9 cellular contexts compared by ENCODE assay signal in the genomic region with DNA sequence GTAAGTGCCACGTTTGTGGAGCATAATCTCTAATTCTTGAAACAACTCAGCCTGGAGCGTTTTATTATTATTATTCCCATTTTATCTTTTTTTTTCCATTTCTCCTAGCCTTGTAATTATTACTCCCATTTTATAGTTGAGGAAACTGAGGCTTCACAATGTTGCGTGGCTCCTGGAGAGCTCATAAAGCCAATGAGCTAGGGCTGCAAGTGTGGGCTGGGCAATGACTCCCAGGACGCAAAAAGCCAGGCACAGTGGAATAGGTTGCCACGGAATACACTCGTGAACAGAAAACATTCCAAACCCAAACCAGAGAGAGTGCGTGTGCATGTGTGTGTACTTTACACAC. TPM values are rescaled to one million over a fixed set of nuclear protein-coding genes. Genes with fewer than 3 reads are reported as not detected.
DNase-seq lines count a peak whose midpoint lies in the region; ATAC-seq and TF ChIP-seq lines count a peak whose summit lies in the region.
"Had no signal": no experiment of that assay in that cellular context is flagged by ENCODE, and none has a peak within 500 bp of the region (broad histone marks: within the 10 kb centered on the region; RNA-seq: fewer than 3 reads in every experiment).

No MANE protein-coding gene starts in this region.

- H3K4me2 ChIP-seq in parathyroid adenoma (ENCODE audit: low read length): no peak overlapping the region

- TF ChIP-seq EP300 in esophagus muscularis mucosa (IDR thresholded peaks at IDR 0.05): no peak

- peaks cover 23% of the 10 kb centered on the region for H3K4me1 Mint-ChIP-seq in CD8-positive, alpha-beta T cell (ENCODE audit: low read depth)

- peak overlapping the region; percentile 79 for H2AFZ ChIP-seq in parathyroid adenoma

- H3K27ac Mint-ChIP-seq in CD8-positive, alpha-beta T cell: peak overlapping the region; percentile 73

- H3K79me2 ChIP-seq in parathyroid adenoma: peaks cover 2% of the 10 kb centered on the region

- intact Hi-C loops in CD8-positive, alpha-beta T cell (cut with DNase I, micrococcal nuclease): loop anchor here in 1 of 2 experiments (1.0 kb wide), 1 partner anchor 14 kb away; no protein-coding TSS in a partner anchor
- intact Hi-C loops in esophagus muscularis mucosa (cut with DNase I): no loop called here
- intact Hi-C loops in lower leg skin (cut with DNase I; ENCODE audit: low total_unique reads): no loop called here

- no peak for DNase-seq in CD8-positive, alpha-beta T cell
- DNase-seq in NT2/D1 (ENCODE audit: low read depth, low spot score) (no peak), esophagus muscularis mucosa (ENCODE audit: extremely low spot score) (no peak), lower leg skin (ENCODE audit: low spot score in 2 of 2) (no peak), SHP77 treated with DMSO at 0.1 percent for 48 hours (lab: John Stamatoyannopoulos, UW) (no peak), AML-193 (lab: John Stamatoyannopoulos, UW) (no peak)

- H3K4me3 Mint-ChIP-seq in CD8-positive, alpha-beta T cell: peak overlapping the region; percentile 69

- no peaks in the 10 kb centered on the region for H3K27me3 ChIP-seq in CD8-positive, alpha-beta T cell (ENCODE audit: insufficient read depth, low read length)
- H3K27me3 ChIP-seq in NT2/D1 (ENCODE audit: insufficient read depth, insufficient read length) (no peaks in the 10 kb centered on the region), esophagus muscularis mucosa (no peaks in the 10 kb centered on the region), parathyroid adenoma (ENCODE audit: control insufficient read depth, insufficient read depth, low read length) (no peaks in the 10 kb centered on the region)
- H3K27me3 ChIP-seq: colonic mucosa had no signal

- H3K9me3 ChIP-seq in CD8-positive, alpha-beta T cell (ENCODE audit: low read length): no peaks in the 10 kb centered on the region
- no peaks in the 10 kb centered on the region for H3K9me3 ChIP-seq in NT2/D1 (ENCODE audit: insufficient read depth, low read length)
- H3K9me3 ChIP-seq in esophagus muscularis mucosa: no peaks in the 10 kb centered on the region
- H3K9me3 ChIP-seq in parathyroid adenoma (ENCODE audit: control insufficient read depth, low read length): no peaks in the 10 kb centered on the region
- H3K9me3 ChIP-seq: colonic mucosa, HAP-1 had no signal

- CTCF ChIA-PET in CD8-positive, alpha-beta T cell (lab: Charles Lee): interaction anchor here (1.4 to 8.2 kb wide), 3 partner anchors 9 to 46 kb away, joined by 4 to 72 read pairs (median 31); partner anchors contain the start of gene KLF11

- H3K27me3 Mint-ChIP-seq in CD8-positive, alpha-beta T cell (ENCODE audit: low read depth): no peaks in the 10 kb centered on the region

- H3K4me1 ChIP-seq in CD8-positive, alpha-beta T cell (ENCODE audit: insufficient read depth, low read length): peaks cover 30% of the 10 kb centered on the region
- H3K4me1 ChIP-seq in NT2/D1 (ENCODE audit: insufficient read depth, insufficient read length) (peaks cover 15% of the 10 kb centered on the region), esophagus muscularis mucosa (peaks cover 26 to 33% (median 30%) of the 10 kb centered on the region in 4 donors), parathyroid adenoma (peaks cover 10% of the 10 kb centered on the region)
- H3K4me1 ChIP-seq: colonic mucosa had no signal

- POLR2A ChIA-PET in CD8-positive, alpha-beta T cell (lab: Charles Lee): interaction anchor here (0.7 to 1.6 kb wide), 6 partner anchors 7 to 475 kb away, joined by 3 to 5 read pairs (median 4); partner anchors contain the start of gene KLF11

- WGBS in esophagus muscularis mucosa: 74% methylated on average over 7 of the region's 7 CpGs
- WGBS in lower leg skin, 2 donors: 44 to 50% methylated on average over 7 of the region's 7 CpGs

- peak overlapping the region; percentile 70 for H3K9ac ChIP-seq in NT2/D1 (ENCODE audit: insufficient read length, low read depth)
- H3K9ac ChIP-seq in parathyroid adenoma: no peak overlapping the region

- no peaks in the 10 kb centered on the region for H3K36me3 Mint-ChIP-seq in CD8-positive, alpha-beta T cell

- no peak for ATAC-seq in CD8-positive, alpha-beta T cell

- H3K36me3 ChIP-seq in CD8-positive, alpha-beta T cell (ENCODE audit: insufficient read depth, low read length): no peaks in the 10 kb centered on the region
- H3K36me3 ChIP-seq in NT2/D1 (ENCODE audit: insufficient read depth, insufficient read length, low read length): no peaks in the 10 kb centered on the region
- H3K36me3 ChIP-seq in esophagus muscularis mucosa: no peaks in the 10 kb centered on the region
- H3K36me3 ChIP-seq in parathyroid adenoma (ENCODE audit: control insufficient read depth, insufficient read depth, low read length): no peaks in the 10 kb centered on the region
- H3K36me3 ChIP-seq: colonic mucosa, HAP-1 had no signal

- TF ChIP-seq CTCF in CD8-positive, alpha-beta T cell (IDR thresholded peaks at IDR 0.05): no peak
- TF ChIP-seq CTCF in esophagus muscularis mucosa (IDR thresholded peaks at IDR 0.05) (no peak), parathyroid adenoma (IDR thresholded peaks at IDR 0.05) (no peak), lower leg skin (IDR thresholded peaks at IDR 0.05) (no peak)

- TF ChIP-seq POLR2A in esophagus muscularis mucosa (IDR thresholded peaks at IDR 0.05; ENCODE audit: low read depth): no peak
- TF ChIP-seq POLR2A in lower leg skin (IDR thresholded peaks at IDR 0.05): no peak

- no peak overlapping the region for H3K27ac ChIP-seq in CD8-positive, alpha-beta T cell (ENCODE audit: low read depth, low read length)
- H3K27ac ChIP-seq in esophagus muscularis mucosa (replicated peaks in 1 of 4) (peak overlapping the region; percentile 57 to 71 (median 65)), parathyroid adenoma (peak overlapping the region; percentile 33)
- H3K27ac ChIP-seq: colonic mucosa had no signal

- H3K4me3 ChIP-seq in CD8-positive, alpha-beta T cell (ENCODE audit: low read depth, low read length): peak overlapping the region; percentile 29
- no peak overlapping the region for H3K4me3 ChIP-seq in NT2/D1 (ENCODE audit: insufficient read length, low read depth)
- H3K4me3 ChIP-seq in esophagus muscularis mucosa: no peak overlapping the region
- H3K4me3 ChIP-seq in parathyroid adenoma (ENCODE audit: low read depth, low read length): no peak overlapping the region
- no peak overlapping the region for H3K4me3 ChIP-seq in lower leg skin (ENCODE audit: low read depth, poor library complexity, severe bottlenecking)
- H3K4me3 ChIP-seq: colonic mucosa had no signal

- no peaks in the 10 kb centered on the region for H3K9me3 Mint-ChIP-seq in CD8-positive, alpha-beta T cell

RNA-seq across cellular contexts. Expression of gene KLF11, which starts 13.5 kb away (rescaled TPM):
- 10 to 100 TPM; 28.6 to 30.3 TPM for total RNA-seq in CD8-positive, alpha-beta T cell
- total RNA-seq in esophagus muscularis mucosa (10 to 100 TPM; 15.8 to 51.6 (median 33.9) TPM), lower leg skin (10 to 100 TPM; 42.5 to 86.1 (median 61.2) TPM)

RNA-seq across cellular contexts. Expression of gene CYS1, which starts 50.4 kb away (rescaled TPM):
- total RNA-seq in CD8-positive, alpha-beta T cell: not detected
- total RNA-seq in esophagus muscularis mucosa (10 to 100 TPM; 16.9 to 56.4 (median 35.4) TPM), lower leg skin (under 1 TPM in 3 of 4 donors, not detected in 1; 0.25 to 0.98 (median 0.62) TPM)

Comparison
In these comparisons a context has a peak if more than half of its experiments do, and no peak if none do; other contexts are left out.
1. RNA of gene CYS1, which starts 50.4 kb away (total RNA-seq): 16.9 to 56.4 TPM in esophagus muscularis mucosa; 0.25 to 0.98 TPM in lower leg skin and not detected in CD8-positive, alpha-beta T cell; every median in the first group is over 4 times any median in the second.